ENCODE assay signal across 2 cellular contexts in the genomic region with DNA sequence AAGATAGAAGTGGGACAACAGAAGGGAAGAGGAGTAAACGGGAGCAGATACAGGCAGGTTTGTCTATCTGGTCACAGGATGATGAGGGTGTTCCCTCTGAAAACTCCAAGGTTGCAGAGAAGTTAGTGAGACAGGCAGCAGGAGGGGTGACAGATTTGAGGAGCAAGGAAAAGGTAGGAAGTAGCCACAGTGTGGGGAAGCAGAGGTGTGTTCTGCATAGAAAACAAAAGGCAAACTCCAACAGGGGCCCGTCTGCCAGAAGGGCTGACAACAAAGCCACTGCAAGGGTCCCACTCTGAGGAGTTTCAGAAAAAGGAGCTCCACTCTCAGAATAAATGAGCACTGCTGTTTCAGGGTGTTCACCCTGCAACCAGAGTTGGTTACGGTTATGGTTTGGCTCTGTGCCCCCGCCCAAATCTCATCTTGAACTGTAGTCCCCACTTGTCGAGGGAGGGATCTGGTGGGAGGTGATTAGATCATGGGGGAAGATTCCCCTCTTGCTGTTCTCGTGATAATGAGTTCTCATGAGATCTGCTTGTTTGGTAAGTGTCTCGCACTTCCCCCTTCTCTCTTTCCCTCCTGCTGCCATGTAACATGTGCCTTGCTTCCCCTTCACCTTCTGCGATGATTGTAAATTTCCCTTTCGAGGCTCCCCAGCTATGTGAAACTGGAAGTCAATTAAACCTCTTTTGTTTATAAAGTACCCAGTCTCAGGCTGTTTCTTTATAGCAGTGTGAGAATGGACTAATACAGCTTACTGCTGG.
TF ChIP-seq lines count a peak whose summit lies in the region.

No MANE protein-coding gene starts in this region.

TF ChIP-seq in endothelial cell of umbilical vein, 7 proteins besides CTCF, POLR2A, EP300 and RAD21 (continued from another document):
- TF ChIP-seq GATA2 (IDR thresholded peaks at IDR 0.05; ENCODE audit: insufficient read depth, insufficient read length, low read depth, low read length) (no peak), MYC (IDR thresholded peaks at IDR 0.05; ENCODE audit: low read depth, low read length) (no peak)

TF ChIP-seq in SK-N-SH, 30 proteins besides CTCF, POLR2A, EP300 and RAD21 (continued from another document):
- TF ChIP-seq IRF3 (IDR thresholded peaks at IDR 0.05; ENCODE audit: low read depth, low read length): no peak
- TF ChIP-seq, protein P1, sequence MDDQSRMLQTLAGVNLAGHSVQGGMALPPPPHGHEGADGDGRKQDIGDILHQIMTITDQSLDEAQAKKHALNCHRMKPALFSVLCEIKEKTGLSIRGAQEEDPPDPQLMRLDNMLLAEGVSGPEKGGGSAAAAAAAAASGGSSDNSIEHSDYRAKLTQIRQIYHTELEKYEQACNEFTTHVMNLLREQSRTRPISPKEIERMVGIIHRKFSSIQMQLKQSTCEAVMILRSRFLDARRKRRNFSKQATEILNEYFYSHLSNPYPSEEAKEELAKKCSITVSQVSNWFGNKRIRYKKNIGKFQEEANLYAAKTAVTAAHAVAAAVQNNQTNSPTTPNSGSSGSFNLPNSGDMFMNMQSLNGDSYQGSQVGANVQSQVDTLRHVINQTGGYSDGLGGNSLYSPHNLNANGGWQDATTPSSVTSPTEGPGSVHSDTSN (IDR thresholded peaks at IDR 0.05): no peak
- TF ChIP-seq GABPA (IDR thresholded peaks at IDR 0.05; ENCODE audit: low read depth): no peak
- no peak for TF ChIP-seq POLR2AphosphoS5 (IDR thresholded peaks at IDR 0.05; ENCODE audit: low read depth, low read length)
- TF ChIP-seq TCF12 (IDR thresholded peaks at IDR 0.05): no peak
- no peak for TF ChIP-seq CHD2 (IDR thresholded peaks at IDR 0.05; ENCODE audit: low read length, partially characterized antibody)
- TF ChIP-seq MXI1 (IDR thresholded peaks at IDR 0.05; ENCODE audit: low read depth, low read length): no peak
- TF ChIP-seq RFX5 (IDR thresholded peaks at IDR 0.05; ENCODE audit: low read length): no peak
- no peak for TF ChIP-seq ELF1 (IDR thresholded peaks at IDR 0.05)
- TF ChIP-seq EZH2phosphoT487 (IDR thresholded peaks at IDR 0.05; ENCODE audit: borderline replicate concordance, low read depth): no peak
